Comparison of ENCODE assay signal across 11 cellular contexts in the genomic region with DNA sequence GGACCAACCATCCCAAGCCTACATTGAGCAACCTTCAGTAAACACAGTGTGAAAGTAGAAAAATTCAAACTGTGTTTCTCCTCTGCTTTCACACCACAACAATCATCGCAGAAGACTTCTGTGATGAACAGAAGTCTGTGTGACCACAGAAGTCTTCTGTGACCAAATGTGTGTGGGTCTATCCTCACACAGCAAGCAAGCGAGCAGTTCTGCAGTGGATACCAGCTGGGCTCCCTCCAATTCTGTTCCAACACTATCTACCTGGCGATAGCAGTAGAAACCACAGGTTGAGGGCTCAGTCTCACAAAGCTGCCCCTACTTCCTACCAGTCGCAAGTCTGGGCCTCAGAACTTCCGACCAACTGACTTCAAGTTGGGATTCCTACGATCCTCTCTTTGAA. TPM values are rescaled to one million over a fixed set of nuclear protein-coding genes. Genes with fewer than 3 reads are reported as not detected.
DNase-seq lines count a peak whose midpoint lies in the region; ATAC-seq, FAIRE-seq and TF ChIP-seq lines count a peak whose summit lies in the region.
"Had no signal": no experiment of that assay in that cellular context is flagged by ENCODE, and none has a peak within 500 bp of the region (broad histone marks: within the 10 kb centered on the region; RNA-seq: fewer than 3 reads in every experiment).

No MANE protein-coding gene starts in this region.

- H3K36me3 Mint-ChIP-seq in activated T-helper 2 cell treated with anti-CD3 and anti-CD28 coated beads, Interferon-gamma antibody, Interleukin-2, Interleukin-4, amounts not matched to agents 10 μg/mL and 5 μg/mL and 100 μg/mL, durations not matched to agents 14 hours and 24 hours and 36 hours (ENCODE audit: low read depth) = peaks cover 18% of the 10 kb centered on the region
- no peaks in the 10 kb centered on the region for H3K36me3 Mint-ChIP-seq in naive thymus-derived CD8-positive, alpha-beta T cell

- peaks cover 95% of the 10 kb centered on the region for H3K4me1 Mint-ChIP-seq in activated T-helper 2 cell treated with anti-CD3 and anti-CD28 coated beads, Interferon-gamma antibody, Interleukin-2, Interleukin-4, amounts not matched to agents 10 μg/mL and 5 μg/mL and 100 μg/mL, durations not matched to agents 14 hours and 24 hours and 36 hours (ENCODE audit: low read depth)
- H3K4me1 Mint-ChIP-seq in naive thymus-derived CD8-positive, alpha-beta T cell = peaks cover 40 to 97% (median 93%) of the 10 kb centered on the region in 4 donors

- no peaks in the 10 kb centered on the region for H3K27me3 ChIP-seq in DOHH2 (ENCODE audit: control insufficient read depth, low read length)

- no peaks in the 10 kb centered on the region for H3K27me3 Mint-ChIP-seq in activated T-helper 2 cell treated with anti-CD3 and anti-CD28 coated beads, Interferon-gamma antibody, Interleukin-2, Interleukin-4, amounts not matched to agents 10 μg/mL and 5 μg/mL and 100 μg/mL, durations not matched to agents 14 hours and 24 hours and 36 hours (ENCODE audit: low read depth)
- H3K27me3 Mint-ChIP-seq in naive thymus-derived CD8-positive, alpha-beta T cell = no peaks in the 10 kb centered on the region

- H3K27ac Mint-ChIP-seq in activated T-helper 2 cell treated with anti-CD3 and anti-CD28 coated beads, Interferon-gamma antibody, Interleukin-2, Interleukin-4, amounts not matched to agents 10 μg/mL and 5 μg/mL and 100 μg/mL, durations not matched to agents 14 hours and 24 hours and 36 hours = peak overlapping the region; percentile 96
- H3K27ac Mint-ChIP-seq in naive thymus-derived CD8-positive, alpha-beta T cell = peak overlapping the region; percentile 60 to 97 (median 82)

- DNase-seq in activated T-helper 2 cell treated with anti-CD3 and anti-CD28 coated beads, Interferon-gamma antibody, Interleukin-2, Interleukin-4, amounts not matched to agents 10 μg/mL and 5 μg/mL and 100 μg/mL, durations not matched to agents 14 hours and 24 hours and 36 hours (ENCODE audit: low spot score) = no peak
- peak in 5 of 10 donors; percentile 35 to 55 (median 44) for DNase-seq in naive thymus-derived CD8-positive, alpha-beta T cell
- DNase-seq in mesenteric fat pad (ENCODE audit: low spot score) (no peak), frontal cortex (ENCODE audit: low spot score in 2 of 2) (no peak), SIG-M5 treated with dmso at 0.1 percent for 504 hours (lab: John Stamatoyannopoulos, UW; ENCODE audit: unreplicated experiment) (no peak)
- DNase-seq: activated CD8-positive, alpha-beta memory T cell treated with anti-CD3 and anti-CD28 coated beads, Interleukin-2, amount 50 U/mL, for 4 hours; H7; NCI-H187 had no signal

- H3K79me2 ChIP-seq in DOHH2 (ENCODE audit: control insufficient read depth, low read length) = no peaks in the 10 kb centered on the region

- FAIRE-seq in frontal cortex (lab: Jason Lieb, UNC) = no peak

- H3K27ac ChIP-seq in DOHH2 (ENCODE audit: low read depth, low read length) = no peak overlapping the region

- peak overlapping the region; percentile 59 for H3K4me3 Mint-ChIP-seq in activated T-helper 2 cell treated with anti-CD3 and anti-CD28 coated beads, Interferon-gamma antibody, Interleukin-2, Interleukin-4, amounts not matched to agents 10 μg/mL and 5 μg/mL and 100 μg/mL, durations not matched to agents 14 hours and 24 hours and 36 hours (ENCODE audit: low read depth)
- peak overlapping the region; percentile 51 to 78 (median 68) for H3K4me3 Mint-ChIP-seq in naive thymus-derived CD8-positive, alpha-beta T cell

- TF ChIP-seq CTCF in DOHH2 (IDR thresholded peaks at IDR 0.05; ENCODE audit: low read depth, low read length, poor library complexity, severe bottlenecking) = no peak

- H4K20me1 ChIP-seq in DOHH2 (ENCODE audit: control insufficient read depth, insufficient read depth, low read depth, low read length) = no peaks in the 10 kb centered on the region

- intact Hi-C loops in activated T-helper 2 cell treated with anti-CD3 and anti-CD28 coated beads, Interferon-gamma antibody, Interleukin-2, Interleukin-4, amounts not matched to agents 10 μg/mL and 5 μg/mL and 100 μg/mL, durations not matched to agents 14 hours and 24 hours and 36 hours (cut with micrococcal nuclease) = loop anchor here (10.0 kb wide), 1 partner anchor 714 kb away; no protein-coding TSS in a partner anchor

- no peaks in the 10 kb centered on the region for H3K9me3 Mint-ChIP-seq in activated T-helper 2 cell treated with anti-CD3 and anti-CD28 coated beads, Interferon-gamma antibody, Interleukin-2, Interleukin-4, amounts not matched to agents 10 μg/mL and 5 μg/mL and 100 μg/mL, durations not matched to agents 14 hours and 24 hours and 36 hours
- no peaks in the 10 kb centered on the region for H3K9me3 Mint-ChIP-seq in naive thymus-derived CD8-positive, alpha-beta T cell

- H3K4me2 ChIP-seq in DOHH2 (ENCODE audit: low read length) = peak overlapping the region; percentile 3; the same call in 1 of the 2 replicates

- H3K9me3 ChIP-seq in DOHH2 (ENCODE audit: control insufficient read depth, insufficient read depth, low read length) = no peaks in the 10 kb centered on the region

- ATAC-seq in HG02852 (IDR thresholded peaks at IDR 0.05; ENCODE audit: unreplicated experiment) = peak; percentile 29
- peak; percentile 73 to 75 for ATAC-seq in naive thymus-derived CD8-positive, alpha-beta T cell
- no peak for ATAC-seq in HG03039 (IDR thresholded peaks at IDR 0.05; ENCODE audit: unreplicated experiment)

- H3F3A ChIP-seq in DOHH2 (ENCODE audit: control insufficient read depth, insufficient read depth) = no peaks in the 10 kb centered on the region

- no peaks in the 10 kb centered on the region for H3K9me2 ChIP-seq in DOHH2 (replicated peaks; ENCODE audit: control insufficient read depth, low read length)

- no peak overlapping the region for H3K4me3 ChIP-seq in DOHH2 (ENCODE audit: low read length)

- POLR2A ChIA-PET in naive thymus-derived CD8-positive, alpha-beta T cell (lab: Charles Lee) = interaction anchor here (1.0 kb wide), 1 partner anchor 18 kb away, joined by 3 read pairs; no protein-coding TSS in a partner anchor

- peaks cover 96% of the 10 kb centered on the region for H3K4me1 ChIP-seq in DOHH2 (ENCODE audit: control insufficient read depth, low read length)

- H3K36me3 ChIP-seq in DOHH2 (ENCODE audit: control insufficient read depth, low read length) = no peaks in the 10 kb centered on the region

RNA-seq across cellular contexts. Expression of a gene that starts 21.1 kb away (rescaled TPM):
- 219 TPM in 2 replicates for total RNA-seq in activated T-helper 2 cell treated with anti-CD3 and anti-CD28 coated beads, Interferon-gamma antibody, Interleukin-2, Interleukin-4, amounts not matched to agents 10 μg/mL and 5 μg/mL and 100 μg/mL, durations not matched to agents 14 hours and 24 hours and 36 hours
- total RNA-seq in naive thymus-derived CD8-positive, alpha-beta T cell = 100 to 1,000 TPM; 124 to 130 TPM
- 10 to 100 TPM; 43.4 to 53.9 (median 50.0) TPM for polyA plus RNA-seq in naive thymus-derived CD8-positive, alpha-beta T cell
- total RNA-seq in mesenteric fat pad (105 TPM), frontal cortex (35.1 TPM)
